1 cellular context compared by ENCODE assay signal in genomic region chr7:149837620-149838223, GRCh38.
TF ChIP-seq lines count a peak whose summit lies in the region.

No MANE protein-coding gene starts in this region.

TF ChIP-seq in HCT116, 20 proteins besides CTCF, POLR2A, EP300 and RAD21:
- TF ChIP-seq TCF7L2 (IDR thresholded peaks at IDR 0.05; ENCODE audit: borderline replicate concordance, extremely low read depth, insufficient read depth, insufficient read length) (peak; percentile 70), SRF (IDR thresholded peaks at IDR 0.05; ENCODE audit: low read depth) (no peak), ZNF274 (IDR thresholded peaks at IDR 0.05; ENCODE audit: low read depth, low read length) (no peak)
